ENCODE assay signal across 28 cellular contexts in the genomic region with DNA sequence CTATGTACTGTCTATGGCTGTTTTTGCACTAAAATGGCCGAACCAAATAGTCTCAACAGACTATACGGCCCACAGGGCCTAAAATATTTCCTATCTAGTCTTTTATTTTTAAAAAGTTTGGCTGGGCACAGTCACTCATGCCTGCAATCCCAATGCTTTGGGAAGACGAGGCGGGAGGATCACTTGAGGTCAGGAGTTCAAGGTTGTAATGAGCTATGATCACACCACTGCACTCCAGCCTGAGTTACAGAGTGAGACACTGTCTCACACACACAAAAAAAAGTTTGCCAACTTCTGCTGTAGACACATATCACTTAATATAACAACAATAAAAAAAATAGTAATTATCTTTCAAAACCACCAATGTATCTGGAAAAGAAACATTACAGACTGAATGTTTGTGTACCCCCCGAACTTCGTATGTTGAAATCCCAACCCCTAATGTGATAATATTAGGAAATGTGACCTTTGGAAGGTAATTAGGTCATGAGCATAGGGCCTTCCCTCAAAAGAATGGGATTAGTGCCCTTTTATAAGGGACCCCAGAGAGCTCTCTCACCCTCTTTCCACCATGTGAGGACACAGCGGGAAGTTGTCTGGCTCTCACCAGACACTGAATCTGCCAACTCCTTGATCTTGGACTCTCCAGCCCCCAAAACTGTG. TPM values are rescaled to one million over a fixed set of nuclear protein-coding genes. Genes with fewer than 3 reads are reported as not detected.
"Had no signal": no experiment of that assay in that cellular context is flagged by ENCODE, and none has a peak within 500 bp of the region (broad histone marks: within the 10 kb centered on the region; RNA-seq: fewer than 3 reads in every experiment).

No MANE protein-coding gene starts in this region.

- H3K9me3 ChIP-seq: esophagus squamous epithelium, gastroesophageal sphincter, heart right ventricle had no signal

- H3K27ac Mint-ChIP-seq: activated CD4-positive, alpha-beta memory T cell treated with anti-CD3 and anti-CD28 coated beads for 36 hours; activated CD4-positive, alpha-beta T cell treated with anti-CD3 and anti-CD28 coated beads for 36 hours; activated CD4-positive, alpha-beta T cell treated with anti-CD3 and anti-CD28 coated beads, Interleukin-2, amount 10 ng/mL, durations not matched to agents 24 days and 14 days; activated naive CD4-positive, alpha-beta T cell treated with anti-CD3 and anti-CD28 coated beads, Interleukin-2, amount 10 ng/mL, durations not matched to agents 7 days and 5 days; activated naive CD4-positive, alpha-beta T cell treated with anti-CD3 and anti-CD28 coated beads, Interleukin-2, amount 50 U/mL, for 72 hours; activated naive CD8-positive, alpha-beta T cell treated with anti-CD3 and anti-CD28 coated beads, Interleukin-2, amount 10 ng/mL, durations not matched to agents 7 days and 5 days had no signal

- DNase-seq: activated CD4-positive, alpha-beta memory T cell treated with anti-CD3 and anti-CD28 coated beads for 36 hours; activated CD4-positive, alpha-beta T cell treated with anti-CD3 and anti-CD28 coated beads for 36 hours; activated CD4-positive, alpha-beta T cell treated with anti-CD3 and anti-CD28 coated beads, Interleukin-2, amount 10 ng/mL, durations not matched to agents 24 days and 14 days; activated CD8-positive, alpha-beta memory T cell treated with anti-CD3 and anti-CD28 coated beads for 24 hours; activated gamma-delta T cell; activated naive CD4-positive, alpha-beta T cell; activated naive CD4-positive, alpha-beta T cell treated with anti-CD3 and anti-CD28 coated beads, Interleukin-2, amount 10 ng/mL, durations not matched to agents 7 days and 5 days; activated naive CD8-positive, alpha-beta T cell treated with anti-CD3 and anti-CD28 coated beads, Interleukin-2, amount 10 ng/mL, durations not matched to agents 7 days and 5 days; activated T-cell treated with anti-CD3 and anti-CD28 coated beads, Interleukin-2, amount 50 U/mL, for 48 hours; amniotic stem cell; anterior cingulate cortex; brain microvascular endothelial cell; cortex of kidney; dermis blood vessel endothelial cell; effector CD4-positive, alpha-beta T cell; effector memory CD8-positive, alpha-beta T cell; erythroblast; esophagus squamous epithelium; foreskin melanocyte; heart right ventricle; T-helper 2 cell had no signal

- H3K27me3 Mint-ChIP-seq: activated CD4-positive, alpha-beta memory T cell treated with anti-CD3 and anti-CD28 coated beads for 36 hours; activated CD4-positive, alpha-beta T cell treated with anti-CD3 and anti-CD28 coated beads for 36 hours; activated CD4-positive, alpha-beta T cell treated with anti-CD3 and anti-CD28 coated beads, Interleukin-2, amount 10 ng/mL, durations not matched to agents 24 days and 14 days; activated naive CD4-positive, alpha-beta T cell treated with anti-CD3 and anti-CD28 coated beads, Interleukin-2, amount 10 ng/mL, durations not matched to agents 7 days and 5 days; activated naive CD8-positive, alpha-beta T cell treated with anti-CD3 and anti-CD28 coated beads, Interleukin-2, amount 10 ng/mL, durations not matched to agents 7 days and 5 days; effector memory CD8-positive, alpha-beta T cell had no signal

- H3K4me1 Mint-ChIP-seq: activated CD4-positive, alpha-beta T cell treated with anti-CD3 and anti-CD28 coated beads for 36 hours; activated CD4-positive, alpha-beta T cell treated with anti-CD3 and anti-CD28 coated beads, Interleukin-2, amount 10 ng/mL, durations not matched to agents 24 days and 14 days; activated naive CD4-positive, alpha-beta T cell treated with anti-CD3 and anti-CD28 coated beads, Interleukin-2, amount 10 ng/mL, durations not matched to agents 7 days and 5 days; activated naive CD8-positive, alpha-beta T cell treated with anti-CD3 and anti-CD28 coated beads, Interleukin-2, amount 10 ng/mL, durations not matched to agents 7 days and 5 days had no signal

- H3K4me3 Mint-ChIP-seq: activated CD4-positive, alpha-beta memory T cell treated with anti-CD3 and anti-CD28 coated beads for 36 hours; activated CD4-positive, alpha-beta T cell treated with anti-CD3 and anti-CD28 coated beads for 36 hours; activated CD4-positive, alpha-beta T cell treated with anti-CD3 and anti-CD28 coated beads, Interleukin-2, amount 10 ng/mL, durations not matched to agents 24 days and 14 days; activated naive CD4-positive, alpha-beta T cell treated with anti-CD3 and anti-CD28 coated beads, Interleukin-2, amount 10 ng/mL, durations not matched to agents 7 days and 5 days; activated naive CD8-positive, alpha-beta T cell treated with anti-CD3 and anti-CD28 coated beads, Interleukin-2, amount 10 ng/mL, durations not matched to agents 7 days and 5 days; effector memory CD8-positive, alpha-beta T cell had no signal

- ATAC-seq: activated CD4-positive, alpha-beta T cell treated with anti-CD3 and anti-CD28 coated beads for 36 hours; activated naive CD4-positive, alpha-beta T cell treated with anti-CD3 and anti-CD28 coated beads, Interleukin-2, amount 50 U/mL, for 72 hours; effector memory CD8-positive, alpha-beta T cell; gastroesophageal sphincter; heart right ventricle had no signal

- H3K27ac ChIP-seq: brain microvascular endothelial cell, esophagus squamous epithelium, gastroesophageal sphincter, heart right ventricle had no signal

- H3K9me3 Mint-ChIP-seq: activated CD4-positive, alpha-beta memory T cell treated with anti-CD3 and anti-CD28 coated beads for 36 hours; activated CD4-positive, alpha-beta T cell treated with anti-CD3 and anti-CD28 coated beads, Interleukin-2, amount 10 ng/mL, durations not matched to agents 24 days and 14 days; activated naive CD4-positive, alpha-beta T cell treated with anti-CD3 and anti-CD28 coated beads, Interleukin-2, amount 10 ng/mL, durations not matched to agents 7 days and 5 days; activated naive CD4-positive, alpha-beta T cell treated with anti-CD3 and anti-CD28 coated beads, Interleukin-2, amount 50 U/mL, for 72 hours; activated naive CD8-positive, alpha-beta T cell treated with anti-CD3 and anti-CD28 coated beads, Interleukin-2, amount 10 ng/mL, durations not matched to agents 7 days and 5 days; effector memory CD8-positive, alpha-beta T cell had no signal

- H3K27me3 ChIP-seq: brain microvascular endothelial cell, esophagus squamous epithelium, gastroesophageal sphincter, heart right ventricle had no signal

RNA-seq across cellular contexts. Expression of gene HK3, which starts 53.5 kb away (rescaled TPM):
- total RNA-seq: activated CD4-positive, alpha-beta T cell treated with anti-CD3 and anti-CD28 coated beads for 36 hours; astrocyte; chondrocyte; dermis blood vessel endothelial cell; fibroblast of lung; fibroblast of villous mesenchyme; glomerular endothelial cell had no signal
